ENCODE assay signal across 13 cellular contexts in the genomic region with DNA sequence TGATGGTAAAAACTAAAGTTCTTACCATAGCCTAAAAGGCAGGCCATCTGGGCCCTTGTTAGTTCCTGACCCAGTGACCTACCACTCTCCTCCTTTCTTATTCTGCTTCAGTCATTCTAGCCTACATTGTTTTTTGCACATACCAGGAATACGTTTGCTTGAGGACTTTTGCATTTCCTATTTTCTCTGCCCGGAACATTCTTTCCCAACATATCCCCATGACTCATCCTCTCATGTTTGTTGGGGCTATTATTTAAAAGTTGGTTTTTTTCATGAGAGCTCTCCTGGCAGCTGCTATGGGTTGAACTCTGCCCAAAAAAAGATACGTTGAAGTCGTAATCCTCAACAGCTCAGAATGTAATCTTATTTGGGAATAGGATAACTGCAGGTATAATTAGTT.
DNase-seq lines count a peak whose midpoint lies in the region; ATAC-seq, FAIRE-seq and TF ChIP-seq lines count a peak whose summit lies in the region.
"Had no signal": no experiment of that assay in that cellular context is flagged by ENCODE, and none has a peak within 500 bp of the region (broad histone marks: within the 10 kb centered on the region; RNA-seq: fewer than 3 reads in every experiment).

No MANE protein-coding gene starts in this region.

- no peak overlapping the region for H3K9ac ChIP-seq in H1 (replicated peaks in 1 of 4; ENCODE audit: extremely low read depth in 1 of 4, low read depth in 3 of 4, low read length in 3 of 4)

- POLR2A ChIA-PET in H1 (lab: Charles Lee; ENCODE audit: partially characterized antibody): no interaction called here

- no peak overlapping the region for H2AFZ ChIP-seq in H1 (ENCODE audit: low read length)

- peak overlapping the region; percentile 19; the same call in 1 of the 2 replicates for H2BK5ac ChIP-seq in H1 (ENCODE audit: low read depth, low read length)

- no peak overlapping the region for H4K8ac ChIP-seq in H1 (ENCODE audit: extremely low read depth, insufficient read depth, low read length)

- no peak overlapping the region for H3K23ac ChIP-seq in H1 (ENCODE audit: insufficient read length)

- no peaks in the 10 kb centered on the region for H3K36me3 ChIP-seq in RWPE2 (ENCODE audit: low read depth)
- 0 out of 8 replicates have a peak, but pooled peaks cover 0 to 5% (median 0%) of the 10 kb centered on the region in 4 experiments for H3K36me3 ChIP-seq in H1 (ENCODE audit: control insufficient read depth in 2 of 4, insufficient read depth in 4 of 4, low read length in 3 of 4)
- H3K36me3 ChIP-seq in left lung: no peaks in the 10 kb centered on the region
- H3K36me3 ChIP-seq in uterus: no peaks in the 10 kb centered on the region

- H3K9me3 ChIP-seq in RWPE2 (ENCODE audit: severe bottlenecking) (no peaks in the 10 kb centered on the region), H1 (ENCODE audit: insufficient read depth in 2 of 2, low read depth in 1 of 2, low read length in 1 of 2) (peaks cover 0 to 4% of the 10 kb centered on the region in 2 experiments; a peak in 1 of 4 replicates), left lung (peaks cover 0 to 18% of the 10 kb centered on the region in 2 donors), uterus (no peaks in the 10 kb centered on the region)
- H3K9me3 ChIP-seq: testis had no signal

- CTCF ChIA-PET in H1 (lab: Charles Lee; ENCODE audit: partially characterized antibody): no interaction called here

- H3K4me3 ChIP-seq in RWPE2 (ENCODE audit: severe bottlenecking): no peak overlapping the region
- no peak overlapping the region for H3K4me3 ChIP-seq in H1 (ENCODE audit: extremely low read depth in 1 of 4, insufficient read depth in 2 of 4, low read depth in 3 of 4, low read length in 4 of 4)
- H3K4me3 ChIP-seq in left lung: no peak overlapping the region
- no peak overlapping the region for H3K4me3 ChIP-seq in uterus
- H3K4me3 ChIP-seq: testis had no signal

- no peak for FAIRE-seq in H1 (lab: Jason Lieb, UNC)

- no peak overlapping the region for H3K4ac ChIP-seq in H1 (replicated peaks; ENCODE audit: insufficient read length, low read depth, low read length)

- H3K79me1 ChIP-seq in H1 (ENCODE audit: low read depth, low read length): no peaks in the 10 kb centered on the region

- H3K14ac ChIP-seq in H1 (ENCODE audit: insufficient read length): no peak overlapping the region

- intact Hi-C loops in left lung (cut with DNase I) (no loop called here), uterus (cut with DNase I; ENCODE audit: low total_unique reads) (no loop called here)

- H4K91ac ChIP-seq in H1 (replicated peaks; ENCODE audit: insufficient read length, low read length): no peak overlapping the region

- H4K20me1 ChIP-seq in H1 (replicated peaks in 1 of 2; ENCODE audit: control insufficient read depth in 1 of 2, insufficient read depth in 2 of 2, low read length in 2 of 2): no peaks in the 10 kb centered on the region

- DNase-seq in RWPE2 (ENCODE audit: low spot score) (no peak), H1 (ENCODE audit: low read depth in 1 of 2, low spot score in 2 of 2) (peak in 1 of 2 experiments; percentile 15), left lung (no peak), uterus (peak; percentile 27 to 59), NCI-H146 treated with DMSO at 0.1 percent for 48 hours (lab: John Stamatoyannopoulos, UW; ENCODE audit: unreplicated experiment) (no peak)
- DNase-seq: activated CD8-positive, alpha-beta memory T cell treated with anti-CD3 and anti-CD28 coated beads, Interleukin-2, amount 50 U/mL, for 48 hours; Kasumi-1; NCI-H187 treated with DMSO at 0.1 percent for 48 hours; NCI-H526; testis had no signal

- no peak for TF ChIP-seq POLR2A in H1 (IDR thresholded peaks at IDR 0.05; ENCODE audit: control extremely low read depth in 1 of 2, low read depth in 2 of 2, low read length in 2 of 2)
- no peak for TF ChIP-seq POLR2A in uterus (IDR thresholded peaks at IDR 0.05)

- WGBS in H1 (ENCODE audit: extremely low coverage in 1 of 2, insufficient coverage in 1 of 2, insufficient read length in 1 of 2, insufficient replicate concordance in 2 of 2, low coverage in 1 of 2, low lambda C conversion rate in 2 of 2, missing lambda C conversion rate in 1 of 2), 2 experiments: 56% methylated on average over 4 of the region's 4 CpGs; no CpG with 5 or more reads in 1 of the 2 experiments

- no peaks in the 10 kb centered on the region for H3K79me2 ChIP-seq in H1 (ENCODE audit: control insufficient read depth in 1 of 2, insufficient read depth in 2 of 2, low read length in 2 of 2)

- no peak overlapping the region for H3K18ac ChIP-seq in H1 (ENCODE audit: extremely low read depth, low read length)

- no peak for TF ChIP-seq RAD21 in H1 (IDR thresholded peaks at IDR 0.05 in 1 of 2, conservative IDR thresholded peaks at IDR 0.05 in 1 of 2; ENCODE audit: low read depth in 2 of 2, low read length in 2 of 2)

- no peak overlapping the region for H3K56ac ChIP-seq in H1 (replicated peaks; ENCODE audit: insufficient read length, low read depth, low read length)

- H3K27ac ChIP-seq in RWPE2 (ENCODE audit: poor library complexity, severe bottlenecking) (peak overlapping the region; percentile 1), H1 (ENCODE audit: low read depth, low read length) (no peak overlapping the region), left lung (peak overlapping the region in 1 of 2 donors; percentile 20), uterus (peak overlapping the region; percentile 60 to 88)
- H3K27ac ChIP-seq: C4-2B had no signal

- ATAC-seq in RWPE2 (ENCODE audit: low read depth) (peak; percentile 67), left lung (peak; percentile 39), GM19455 (IDR thresholded peaks at IDR 0.05; ENCODE audit: unreplicated experiment) (no peak), GM21529 (IDR thresholded peaks at IDR 0.05; ENCODE audit: unreplicated experiment) (no peak)

- H2BK12ac ChIP-seq in H1 (ENCODE audit: low read depth, low read length): no peak overlapping the region

- TF ChIP-seq CTCF in RWPE2 (IDR thresholded peaks at IDR 0.05; ENCODE audit: poor library complexity, severe bottlenecking) (no peak), H1 (IDR thresholded peaks at IDR 0.05; ENCODE audit: control extremely low read depth in 1 of 3, insufficient read depth in 1 of 3, low read depth in 1 of 3, low read length in 3 of 3) (no peak), left lung (IDR thresholded peaks at IDR 0.05) (no peak), uterus (IDR thresholded peaks at IDR 0.05) (no peak)

- H2AK5ac ChIP-seq in H1 (ENCODE audit: low read depth, low read length): no peak overlapping the region

- H3K4me1 ChIP-seq in RWPE2 (ENCODE audit: insufficient read depth, poor library complexity, severe bottlenecking) (peaks cover 10% of the 10 kb centered on the region), H1 (replicated peaks in 1 of 4; ENCODE audit: control insufficient read depth in 3 of 4, insufficient read depth in 4 of 4, low read length in 3 of 4) (peaks cover 0 to 4% (median 0%) of the 10 kb centered on the region in 4 experiments; a peak in 1 of 7 replicates), left lung (no peaks in the 10 kb centered on the region), uterus (no peaks in the 10 kb centered on the region)

- no peaks in the 10 kb centered on the region for H3K23me2 ChIP-seq in H1 (ENCODE audit: low read depth, low read length)

- H2BK20ac ChIP-seq in H1 (ENCODE audit: low read length): no peak overlapping the region

- H2BK120ac ChIP-seq in H1 (replicated peaks; ENCODE audit: low read depth, low read length): no peak overlapping the region

- H4K5ac ChIP-seq in H1 (ENCODE audit: insufficient read length, low read depth, low read length): no peak overlapping the region

- H2BK15ac ChIP-seq in H1 (ENCODE audit: low read length): no peak overlapping the region

- H3K27me3 ChIP-seq in RWPE2 (ENCODE audit: insufficient read depth, poor library complexity, severe bottlenecking): no peaks in the 10 kb centered on the region
- no peaks in the 10 kb centered on the region for H3K27me3 ChIP-seq in H1 (replicated peaks in 1 of 4; ENCODE audit: control insufficient read depth in 3 of 4, extremely low read depth in 1 of 4, insufficient read depth in 3 of 4, low read length in 3 of 4)
- H3K27me3 ChIP-seq in left lung: no peaks in the 10 kb centered on the region
- H3K27me3 ChIP-seq in uterus: no peaks in the 10 kb centered on the region
- H3K27me3 ChIP-seq: testis had no signal

- no peak for TF ChIP-seq EP300 in H1 (IDR thresholded peaks at IDR 0.05; ENCODE audit: borderline replicate concordance in 1 of 2, low read depth in 2 of 2, low read length in 2 of 2)

- H3K4me2 ChIP-seq in H1 (ENCODE audit: insufficient read depth in 1 of 2, low read depth in 2 of 2, low read length in 2 of 2): no peak overlapping the region

TF ChIP-seq in H1, 55 proteins besides CTCF, POLR2A, EP300 and RAD21:
- TF ChIP-seq CREB1 (IDR thresholded peaks at IDR 0.05): no peak
- no peak for TF ChIP-seq KDM1A (IDR thresholded peaks at IDR 0.05; ENCODE audit: borderline replicate concordance, low read length)
- no peak for TF ChIP-seq CHD1 (IDR thresholded peaks at IDR 0.05; ENCODE audit: low read depth, low read length)
- TF ChIP-seq ZNF274 (IDR thresholded peaks at IDR 0.05; ENCODE audit: borderline replicate concordance, extremely low read depth, low read length): no peak
- no peak for TF ChIP-seq SAP30 (IDR thresholded peaks at IDR 0.05; ENCODE audit: insufficient read depth, insufficient replicate concordance, low read length)
- TF ChIP-seq SIN3A (conservative IDR thresholded peaks at IDR 0.05 in 1 of 2, IDR thresholded peaks at IDR 0.05 in 1 of 2; ENCODE audit: low read depth in 1 of 2, low read length in 2 of 2): no peak
- no peak for TF ChIP-seq SP4 (IDR thresholded peaks at IDR 0.05; ENCODE audit: low read length)
- no peak for TF ChIP-seq POLR2AphosphoS5 (IDR thresholded peaks at IDR 0.05; ENCODE audit: low read depth, low read length)
- TF ChIP-seq RNF2 (IDR thresholded peaks at IDR 0.05; ENCODE audit: borderline replicate concordance, low read depth, low read length, missing control alignments, poor library complexity, severe bottlenecking): no peak
- TF ChIP-seq GABPA (IDR thresholded peaks at IDR 0.05; ENCODE audit: borderline replicate concordance, insufficient read depth, low read length): no peak
- TF ChIP-seq POU5F1 (IDR thresholded peaks at IDR 0.05; ENCODE audit: low read depth, low read length): no peak
- no peak for TF ChIP-seq BRCA1 (IDR thresholded peaks at IDR 0.05; ENCODE audit: low read depth, low read length)
- no peak for TF ChIP-seq TAF7 (optimal IDR thresholded peaks at IDR 0.05; ENCODE audit: borderline replicate concordance, low read depth, low read length)
- no peak for TF ChIP-seq CHD2 (IDR thresholded peaks at IDR 0.05; ENCODE audit: low read length)

Comparison
In these comparisons a context has a peak if more than half of its experiments do, and no peak if none do; other contexts are left out.
1. ATAC-seq: peak in RWPE2 (single experiment) and left lung (single experiment); none in GM19455 (single experiment) and GM21529 (single experiment).
2. DNase-seq: peak in uterus (2 of 2); none in RWPE2 (single experiment), left lung (0 of 2) and NCI-H146 treated with DMSO at 0.1 percent for 48 hours (single experiment).